ENCODE assay signal across 12 cellular contexts in genomic region chr15:45128971-45129639, GRCh38. TPM values are rescaled to one million over a fixed set of nuclear protein-coding genes. Genes with fewer than 3 reads are reported as not detected.
DNase-seq lines count a peak whose midpoint lies in the region; ATAC-seq and TF ChIP-seq lines count a peak whose summit lies in the region.
"Had no signal": no experiment of that assay in that cellular context is flagged by ENCODE, and none has a peak within 500 bp of the region (broad histone marks: within the 10 kb centered on the region; RNA-seq: fewer than 3 reads in every experiment).

No MANE protein-coding gene starts in this region.

- peak overlapping the region in 1 of 7 donors; percentile 73 for H3K27ac Mint-ChIP-seq in CD14-positive monocyte

- TF ChIP-seq POLR2A in breast epithelium (IDR thresholded peaks at IDR 0.05) (no peak), prostate gland (IDR thresholded peaks at IDR 0.05) (no peak)

- peaks cover 73 to 88% (median 87%) of the 10 kb centered on the region in 3 donors for H3K27me3 Mint-ChIP-seq in CD14-positive monocyte (ENCODE audit: low read depth in 3 of 3)

- no peaks in the 10 kb centered on the region for H3K36me3 Mint-ChIP-seq in CD14-positive monocyte

- H3K9me3 ChIP-seq in breast epithelium (no peaks in the 10 kb centered on the region), iPS-15b (ENCODE audit: control insufficient read depth, insufficient read depth, low read length) (no peaks in the 10 kb centered on the region), prostate gland (no peaks in the 10 kb centered on the region)

- whole genome bisulfite sequencing in prostate gland = 8% methylated on average over 47 of the region's 47 CpGs

- TF ChIP-seq CTCF in CD14-positive monocyte (IDR thresholded peaks at IDR 0.05) = no peak
- TF ChIP-seq CTCF in breast epithelium (IDR thresholded peaks at IDR 0.05) = no peak
- no peak for TF ChIP-seq CTCF in prostate gland (IDR thresholded peaks at IDR 0.05)

- H3K4me3 Mint-ChIP-seq in CD14-positive monocyte = peak overlapping the region; percentile 32 to 81
- H3K4me3 Mint-ChIP-seq: central memory CD8-positive, alpha-beta T cell had no signal

- H3K27ac ChIP-seq in breast epithelium (no peak overlapping the region), prostate gland (peak overlapping the region; percentile 17 to 57)
- H3K27ac ChIP-seq: parathyroid adenoma had no signal

- H3K9ac ChIP-seq in iPS-15b (ENCODE audit: low read depth, low read length) = no peak overlapping the region
- H3K9ac ChIP-seq: parathyroid adenoma had no signal

- H3K27me3 ChIP-seq in breast epithelium (peaks cover 8 to 36% of the 10 kb centered on the region in 2 donors), iPS-15b (ENCODE audit: control insufficient read depth, insufficient read depth, low read length) (peaks cover 98% of the 10 kb centered on the region), prostate gland (replicated peaks; ENCODE audit: insufficient read depth) (no peaks in the 10 kb centered on the region)

- DNase-seq in CD14-positive monocyte (ENCODE audit: low spot score) (no peak), breast epithelium (ENCODE audit: low spot score in 2 of 2) (no peak), prostate gland (ENCODE audit: low spot score) (no peak), NCI-H1092 treated with DMSO at 0.1 percent for 48 hours (lab: John Stamatoyannopoulos, UW) (no peak)
- DNase-seq in effector CD4-positive, alpha-beta T cell = no peak

- H3K4me1 ChIP-seq in breast epithelium (no peaks in the 10 kb centered on the region), iPS-15b (ENCODE audit: control insufficient read depth, insufficient read depth, low read length) (no peaks in the 10 kb centered on the region), prostate gland (replicated peaks) (no peaks in the 10 kb centered on the region)
- H3K4me1 ChIP-seq: parathyroid adenoma had no signal

- intact Hi-C loops in CD14-positive monocyte (cut with micrococcal nuclease) = no loop called here
- intact Hi-C loops in breast epithelium (cut with DNase I; ENCODE audit: low total_unique reads) = no loop called here
- intact Hi-C loops in prostate gland (cut with DNase I) = no loop called here

- ATAC-seq in HG02884 (IDR thresholded peaks at IDR 0.05; ENCODE audit: unreplicated experiment) = no peak
- ATAC-seq in HG03469 (IDR thresholded peaks at IDR 0.05; ENCODE audit: unreplicated experiment) = no peak

- peaks cover 10% of the 10 kb centered on the region for H3K4me1 Mint-ChIP-seq in CD14-positive monocyte

- no peaks in the 10 kb centered on the region for H3K36me3 ChIP-seq in breast epithelium
- H3K36me3 ChIP-seq in iPS-15b (ENCODE audit: control insufficient read depth, insufficient read depth, low read length) = no peaks in the 10 kb centered on the region
- H3K36me3 ChIP-seq in prostate gland = no peaks in the 10 kb centered on the region

- H3K9me3 Mint-ChIP-seq in CD14-positive monocyte = peaks cover 0 to 10% (median 2%) of the 10 kb centered on the region in 7 donors
- H3K9me3 Mint-ChIP-seq: central memory CD8-positive, alpha-beta T cell had no signal

- H3K4me3 ChIP-seq in breast epithelium (peak overlapping the region; percentile 36 to 67 (median 45)), iPS-15b (ENCODE audit: low read depth, low read length) (peak overlapping the region; percentile 71), prostate gland (peak overlapping the region; percentile 28 to 37)

RNA-seq across cellular contexts. Expression of gene DUOXA1, which starts 0.6 kb away (rescaled TPM):
- polyA plus RNA-seq in CD14-positive monocyte = not detected
- total RNA-seq in breast epithelium (1 to 10 TPM in 2 of 3 donors, under 1 TPM in 1; 0.80 to 3.3 (median 1.0) TPM), prostate gland (10 to 100 TPM; 17.6 to 38.8 TPM)
- total RNA-seq: T-helper 2 cell treated with Interferon-gamma antibody and Interleukin-4, amounts not matched to agents 100 ng/mL and 5 ng/mL, for 36 hours had no signal
- polyA plus RNA-seq: BJ had no signal

RNA-seq across cellular contexts. Expression of gene DUOX1, which starts 0.7 kb away (rescaled TPM):
- polyA plus RNA-seq in CD14-positive monocyte = under 1 TPM in 1 of 2 donors, not detected in 1; 0.22 TPM
- 1 to 10 TPM in 2 of 3 donors, under 1 TPM in 1; 0.80 to 7.2 (median 1.6) TPM for total RNA-seq in breast epithelium
- total RNA-seq in prostate gland = 10 to 100 TPM; 18.4 to 32.1 TPM
- total RNA-seq: T-helper 2 cell treated with Interferon-gamma antibody and Interleukin-4, amounts not matched to agents 100 ng/mL and 5 ng/mL, for 36 hours had no signal

RNA-seq across cellular contexts. Expression of gene DUOXA2, which starts 15.0 kb away (rescaled TPM):
- not detected for polyA plus RNA-seq in CD14-positive monocyte
- total RNA-seq in breast epithelium (under 1 TPM in 1 of 3 donors, not detected in 2; 0.33 TPM), prostate gland (not detected)
- total RNA-seq: T-helper 2 cell treated with Interferon-gamma antibody and Interleukin-4, amounts not matched to agents 100 ng/mL and 5 ng/mL, for 36 hours had no signal
- polyA plus RNA-seq: BJ had no signal

RNA-seq across cellular contexts. Expression of gene DUOX2, which starts 15.1 kb away (rescaled TPM):
- polyA plus RNA-seq in CD14-positive monocyte = not detected
- total RNA-seq in breast epithelium (under 1 TPM; 0.15 to 0.98 (median 0.16) TPM), prostate gland (1 to 10 TPM; 2.3 to 2.5 TPM)
- total RNA-seq: T-helper 2 cell treated with Interferon-gamma antibody and Interleukin-4, amounts not matched to agents 100 ng/mL and 5 ng/mL, for 36 hours had no signal
- polyA plus RNA-seq: BJ had no signal

RNA-seq across cellular contexts. Expression of gene SHF, which starts 58.7 kb away (rescaled TPM):
- polyA plus RNA-seq in CD14-positive monocyte = under 1 TPM; 0.58 to 0.70 TPM
- total RNA-seq in breast epithelium (1 to 10 TPM; 5.0 to 9.7 (median 9.5) TPM), prostate gland (10 to 100 TPM; 11.2 to 13.7 TPM)

Comparison
In these comparisons a context has a peak if more than half of its experiments do, and no peak if none do; other contexts are left out.
1. H3K27ac ChIP-seq: peak in prostate gland (2 of 2); none in breast epithelium (0 of 2).
2. RNA of gene DUOXA1, which starts 0.6 kb away (total RNA-seq): 17.6 to 38.8 TPM in prostate gland; 0.80 to 3.3 TPM in breast epithelium; every median in the first group is over 4 times any median in the second.
3. Peak in every context shown above with its lines, with median percentiles within 50 percentile points of each other: H3K4me3 ChIP-seq.